ENCODE assay signal across 9 cellular contexts in genomic region chr10:15262036-15262713, GRCh38.
A peak's percentile ranks its signal among the peaks of the same experiment; 100 is the strongest.
DNase-seq lines count a peak whose midpoint lies in the region; ATAC-seq and TF ChIP-seq lines count a peak whose summit lies in the region.
"Had no signal": no experiment of that assay in that cellular context is flagged by ENCODE, and none has a peak within 500 bp of the region (broad histone marks: within the 10 kb centered on the region; RNA-seq: fewer than 3 reads in every experiment).

No MANE protein-coding gene starts in this region.

- H3K27me3 Mint-ChIP-seq in activated CD4-positive, alpha-beta T cell treated with anti-CD3 and anti-CD28 coated beads for 36 hours = no peaks in the 10 kb centered on the region

- no peaks in the 10 kb centered on the region for H3K79me2 ChIP-seq in hepatocyte

- no peak overlapping the region for H3K4me2 ChIP-seq in hepatocyte

- peak; percentile 11 for DNase-seq in activated CD4-positive, alpha-beta T cell treated with anti-CD3 and anti-CD28 coated beads for 36 hours
- DNase-seq in activated CD4-positive, alpha-beta T cell treated with anti-CD3 and anti-CD28 coated beads, Interleukin-2, amount 50 U/mL, for 1 hour = no peak
- DNase-seq in ascending aorta (ENCODE audit: low spot score in 2 of 2) (no peak), hepatocyte (ENCODE audit: low spot score) (peak; percentile 18), tibial artery (no peak), NCI-H2081 (lab: John Stamatoyannopoulos, UW) (no peak), GDM1 (lab: John Stamatoyannopoulos, UW) (no peak)

- no peaks in the 10 kb centered on the region for H4K20me1 ChIP-seq in hepatocyte (ENCODE audit: insufficient read depth, poor library complexity, severe bottlenecking)

- H3K4me1 Mint-ChIP-seq in activated CD4-positive, alpha-beta T cell treated with anti-CD3 and anti-CD28 coated beads for 36 hours = no peaks in the 10 kb centered on the region
- H3K4me1 Mint-ChIP-seq: CD4-positive, alpha-beta memory T cell had no signal

- CTCF ChIA-PET in activated CD4-positive, alpha-beta T cell treated with anti-CD3 and anti-CD28 coated beads for 36 hours (lab: Charles Lee) = no interaction called here

- TF ChIP-seq CTCF in ascending aorta (IDR thresholded peaks at IDR 0.05) = peak in 2 of 3 experiments; percentile 32 to 50
- TF ChIP-seq CTCF in hepatocyte (IDR thresholded peaks at IDR 0.05; ENCODE audit: poor library complexity) = peak; percentile 35
- peak; percentile 28 to 38 for TF ChIP-seq CTCF in tibial artery (IDR thresholded peaks at IDR 0.05)

- ATAC-seq in activated CD4-positive, alpha-beta T cell treated with anti-CD3 and anti-CD28 coated beads for 36 hours = no peak
- ATAC-seq in GM18870 (IDR thresholded peaks at IDR 0.05; ENCODE audit: unreplicated experiment) = no peak

- H3K27me3 ChIP-seq in ascending aorta = no peaks in the 10 kb centered on the region
- no peaks in the 10 kb centered on the region for H3K27me3 ChIP-seq in hepatocyte
- no peaks in the 10 kb centered on the region for H3K27me3 ChIP-seq in tibial artery

- no peak overlapping the region for H3K4me3 ChIP-seq in ascending aorta
- H3K4me3 ChIP-seq in hepatocyte = no peak overlapping the region
- H3K4me3 ChIP-seq in tibial artery = no peak overlapping the region

- H3K9me3 ChIP-seq in ascending aorta (no peaks in the 10 kb centered on the region), hepatocyte (ENCODE audit: low read depth) (no peaks in the 10 kb centered on the region), tibial artery (no peaks in the 10 kb centered on the region)

- no peak overlapping the region for H3K27ac Mint-ChIP-seq in activated CD4-positive, alpha-beta T cell treated with anti-CD3 and anti-CD28 coated beads for 36 hours
- H3K27ac Mint-ChIP-seq: CD4-positive, alpha-beta memory T cell had no signal

- no peaks in the 10 kb centered on the region for H3K9me3 Mint-ChIP-seq in activated CD4-positive, alpha-beta T cell treated with anti-CD3 and anti-CD28 coated beads for 36 hours (ENCODE audit: low read depth)
- H3K9me3 Mint-ChIP-seq: CD4-positive, alpha-beta memory T cell had no signal

- peaks cover 0 to 3% of the 10 kb centered on the region in 2 donors for H3K36me3 ChIP-seq in ascending aorta
- H3K36me3 ChIP-seq in hepatocyte (replicated peaks; ENCODE audit: insufficient read depth, low read depth) = no peaks in the 10 kb centered on the region
- no peaks in the 10 kb centered on the region for H3K36me3 ChIP-seq in tibial artery

- H3K4me1 ChIP-seq in ascending aorta = no peaks in the 10 kb centered on the region
- H3K4me1 ChIP-seq in hepatocyte (ENCODE audit: insufficient read depth) = no peaks in the 10 kb centered on the region
- peaks cover 0 to 6% (median 0%) of the 10 kb centered on the region in 4 donors for H3K4me1 ChIP-seq in tibial artery

- POLR2A ChIA-PET in activated CD4-positive, alpha-beta T cell treated with anti-CD3 and anti-CD28 coated beads for 36 hours (lab: Charles Lee) = no interaction called here

- H2AFZ ChIP-seq in hepatocyte = no peak overlapping the region

- H3K27ac ChIP-seq in ascending aorta (no peak overlapping the region), hepatocyte (no peak overlapping the region), tibial artery (no peak overlapping the region)

- H3K9me2 ChIP-seq in hepatocyte (replicated peaks; ENCODE audit: insufficient read depth) = no peaks in the 10 kb centered on the region

- WGBS in hepatocyte (ENCODE audit: low lambda C conversion rate, missing lambda C conversion rate) = 71% methylated on average over 10 of the region's 10 CpGs

- no peaks in the 10 kb centered on the region for H3K36me3 Mint-ChIP-seq in activated CD4-positive, alpha-beta T cell treated with anti-CD3 and anti-CD28 coated beads for 36 hours (ENCODE audit: low read depth)
- H3K36me3 Mint-ChIP-seq: CD4-positive, alpha-beta memory T cell had no signal

- intact Hi-C loops in activated CD4-positive, alpha-beta T cell treated with anti-CD3 and anti-CD28 coated beads for 36 hours (cut with DNase I, micrococcal nuclease) = no loop called here
- intact Hi-C loops in ascending aorta (cut with DNase I) = loop anchor here (2.0 kb wide), 1 partner anchor 109 kb away; the partner anchor contains the start of gene FAM171A1
- intact Hi-C loops in tibial artery (cut with DNase I; ENCODE audit: low total_unique reads) = no loop called here

- H3K4me3 Mint-ChIP-seq in activated CD4-positive, alpha-beta T cell treated with anti-CD3 and anti-CD28 coated beads for 36 hours = no peak overlapping the region
- H3K4me3 Mint-ChIP-seq: CD4-positive, alpha-beta memory T cell had no signal

Comparison
In these comparisons a context has a peak if more than half of its experiments do, and no peak if none do; other contexts are left out.
1. DNase-seq: peak in activated CD4-positive, alpha-beta T cell treated with anti-CD3 and anti-CD28 coated beads for 36 hours (single experiment) and hepatocyte (single experiment); none in activated CD4-positive, alpha-beta T cell treated with anti-CD3 and anti-CD28 coated beads, Interleukin-2, amount 50 U/mL, for 1 hour (single experiment), ascending aorta (0 of 2), tibial artery (0 of 2), NCI-H2081 (0 of 2) and GDM1 (single experiment).
2. Peak in every context shown above with its lines, with median percentiles within 50 percentile points of each other: CTCF ChIP-seq.